ENCODE assay signal across 1 cellular context in genomic region chr18:7784171-7784570, GRCh38.
TF ChIP-seq lines count a peak whose summit lies in the region.

No MANE protein-coding gene starts in this region.

TF ChIP-seq in WTC11, 78 proteins besides CTCF, POLR2A, EP300 and RAD21 (continued from another document):
- TF ChIP-seq E2F4 (CRISPR knock-in tag; IDR thresholded peaks at IDR 0.05; ENCODE audit: borderline replicate concordance, low read depth): no peak
- TF ChIP-seq ATF2 (CRISPR knock-in tag; IDR thresholded peaks at IDR 0.05; ENCODE audit: borderline replicate concordance, low read depth): no peak
- no peak for TF ChIP-seq USF1 (CRISPR knock-in tag; IDR thresholded peaks at IDR 0.05)
- TF ChIP-seq SMAD3 (CRISPR knock-in tag; IDR thresholded peaks at IDR 0.05; ENCODE audit: borderline replicate concordance): no peak
- no peak for TF ChIP-seq FOXJ3 (CRISPR knock-in tag; IDR thresholded peaks at IDR 0.05; ENCODE audit: borderline replicate concordance)
